In the genomic region with DNA sequence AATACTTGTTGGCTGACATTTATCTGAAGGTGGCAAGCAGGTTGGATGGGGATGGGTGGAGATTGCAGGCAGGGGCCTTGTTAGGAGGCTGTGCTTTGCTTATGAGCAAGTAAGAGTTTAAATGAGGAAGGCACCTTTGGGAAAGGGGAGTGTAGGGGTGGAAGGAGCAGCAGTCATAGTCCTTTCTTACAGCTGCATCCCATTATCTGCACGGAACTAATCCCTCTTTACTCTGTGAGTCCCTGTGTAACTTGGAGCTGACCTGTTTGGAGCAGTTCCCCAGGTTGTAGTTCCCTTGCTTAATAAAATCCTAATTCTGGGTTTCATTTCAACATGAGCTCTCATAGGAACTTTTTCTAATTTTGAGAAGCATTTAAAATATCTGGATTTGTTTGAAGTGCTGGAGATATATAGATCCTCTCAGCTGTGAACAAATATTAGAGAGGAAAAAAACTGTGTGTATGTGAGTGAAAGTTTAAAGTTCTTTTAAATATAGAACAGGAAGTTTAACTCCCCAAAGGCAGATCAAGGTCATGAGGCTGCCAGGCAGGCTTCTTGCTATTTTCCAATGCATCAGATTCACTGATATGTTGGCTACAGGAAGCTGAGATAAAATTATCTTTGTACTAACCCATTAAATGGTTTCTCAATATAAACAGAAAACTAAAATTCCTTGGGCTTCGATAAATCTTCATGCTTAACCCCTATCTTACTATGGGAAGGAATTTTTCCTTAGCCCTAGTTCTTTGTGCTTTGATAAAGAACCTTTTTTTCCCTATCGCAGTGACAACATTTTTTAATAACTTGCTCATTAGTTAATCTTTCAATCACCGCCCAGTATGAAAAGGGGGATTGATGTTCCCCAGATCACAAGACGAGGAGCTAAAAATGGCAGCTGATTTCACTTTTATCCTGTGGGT, we compare ENCODE assay signal across 1 cellular context.
TF ChIP-seq lines count a peak whose summit lies in the region.

No MANE protein-coding gene starts in this region.

TF ChIP-seq in HepG2, 621 proteins besides CTCF, POLR2A, EP300 and RAD21 (continued from another document and continues in another):
- TF ChIP-seq, protein P1, sequence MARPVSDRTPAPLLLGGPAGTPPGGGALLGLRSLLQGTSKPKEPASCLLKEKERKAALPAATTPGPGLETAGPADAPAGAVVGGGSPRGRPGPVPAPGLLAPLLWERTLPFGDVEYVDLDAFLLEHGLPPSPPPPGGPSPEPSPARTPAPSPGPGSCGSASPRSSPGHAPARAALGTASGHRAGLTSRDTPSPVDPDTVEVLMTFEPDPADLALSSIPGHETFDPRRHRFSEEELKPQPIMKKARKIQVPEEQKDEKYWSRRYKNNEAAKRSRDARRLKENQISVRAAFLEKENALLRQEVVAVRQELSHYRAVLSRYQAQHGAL (CRISPR knock-in tag; IDR thresholded peaks at IDR 0.05; ENCODE audit: not compliant biosample characterization): no peak
- TF ChIP-seq ZZZ3 (CRISPR knock-in tag; IDR thresholded peaks at IDR 0.05; ENCODE audit: borderline replicate concordance) (no peak), ZKSCAN1 (IDR thresholded peaks at IDR 0.05; ENCODE audit: low read length) (no peak), ZNF329 (CRISPR knock-in tag; IDR thresholded peaks at IDR 0.05; ENCODE audit: low read depth) (no peak), SAP130 (CRISPR knock-in tag; IDR thresholded peaks at IDR 0.05; ENCODE audit: low read depth) (peak; percentile 72), REXO4 (CRISPR knock-in tag; IDR thresholded peaks at IDR 0.05; ENCODE audit: borderline replicate concordance) (no peak), SCMH1 (CRISPR knock-in tag; IDR thresholded peaks at IDR 0.05; ENCODE audit: borderline replicate concordance) (no peak), KDM4B (CRISPR knock-in tag; IDR thresholded peaks at IDR 0.05) (no peak; the same call in 1 of the 2 replicates), PHF21A (CRISPR knock-in tag; IDR thresholded peaks at IDR 0.05) (peak; percentile 66), HMG20A (CRISPR knock-in tag; IDR thresholded peaks at IDR 0.05; ENCODE audit: borderline replicate concordance) (peak; percentile 61; the same call in 1 of the 2 replicates), ZNF883 (CRISPR knock-in tag; IDR thresholded peaks at IDR 0.05; ENCODE audit: not compliant biosample characterization) (no peak), SMAD1 (CRISPR knock-in tag; IDR thresholded peaks at IDR 0.05; ENCODE audit: borderline replicate concordance, low read depth) (no peak), MAF1 (CRISPR knock-in tag; IDR thresholded peaks at IDR 0.05; ENCODE audit: borderline replicate concordance) (no peak), JDP2 (CRISPR knock-in tag; IDR thresholded peaks at IDR 0.05; ENCODE audit: borderline replicate concordance) (no peak), GATA4 (IDR thresholded peaks at IDR 0.05; ENCODE audit: borderline replicate concordance, low read depth) (peak; percentile 56; the same call in 1 of the 2 replicates), SETDB1 (CRISPR knock-in tag; IDR thresholded peaks at IDR 0.05; ENCODE audit: borderline replicate concordance) (no peak), ZNF777 (CRISPR knock-in tag; IDR thresholded peaks at IDR 0.05) (no peak), ZNF343 (CRISPR knock-in tag; IDR thresholded peaks at IDR 0.05) (no peak), DR1 (CRISPR knock-in tag; IDR thresholded peaks at IDR 0.05) (no peak), GABPA (IDR thresholded peaks at IDR 0.05; ENCODE audit: low read depth, low read length) (no peak), GABPA (CRISPR knock-in tag; IDR thresholded peaks at IDR 0.05; ENCODE audit: low read depth) (peak; percentile 69; the same call in 1 of the 2 replicates), ZNF558 (CRISPR knock-in tag; IDR thresholded peaks at IDR 0.05; ENCODE audit: borderline replicate concordance) (no peak), HHEX (CRISPR knock-in tag; IDR thresholded peaks at IDR 0.05) (no peak), AGO1 (IDR thresholded peaks at IDR 0.05; ENCODE audit: low read depth, low read length, poor library complexity, severe bottlenecking) (no peak), ISL2 (CRISPR knock-in tag; IDR thresholded peaks at IDR 0.05) (peak; percentile 93), RORA (CRISPR knock-in tag; IDR thresholded peaks at IDR 0.05) (peak; percentile 18; the same call in 1 of the 2 replicates), REL (CRISPR knock-in tag; conservative IDR thresholded peaks at IDR 0.05) (no peak), TBX2 (CRISPR knock-in tag; IDR thresholded peaks at IDR 0.05; ENCODE audit: borderline replicate concordance) (peak; percentile 48; the same call in 1 of the 2 replicates), MBNL3 (CRISPR knock-in tag; conservative IDR thresholded peaks at IDR 0.05) (no peak), SMC3 (IDR thresholded peaks at IDR 0.05; ENCODE audit: low read length) (0 out of 2 replicates have a peak, but pooled peaks have one; percentile 18), HES4 (CRISPR knock-in tag; IDR thresholded peaks at IDR 0.05; ENCODE audit: borderline replicate concordance) (no peak), ZNF678 (CRISPR knock-in tag; IDR thresholded peaks at IDR 0.05) (no peak), ZNF251 (CRISPR knock-in tag; IDR thresholded peaks at IDR 0.05) (no peak), ZNF292 (CRISPR knock-in tag; IDR thresholded peaks at IDR 0.05; ENCODE audit: borderline replicate concordance, low read depth) (peak; percentile 37; the same call in 1 of the 2 replicates), HNRNPK (IDR thresholded peaks at IDR 0.05; ENCODE audit: low read depth, low read length, poor library complexity, severe bottlenecking) (no peak), ESRRA (CRISPR knock-in tag; IDR thresholded peaks at IDR 0.05; ENCODE audit: low read depth) (peak; percentile 95), ZNF33A (CRISPR knock-in tag; IDR thresholded peaks at IDR 0.05; ENCODE audit: borderline replicate concordance) (no peak), ZNF660 (CRISPR knock-in tag; IDR thresholded peaks at IDR 0.05; ENCODE audit: borderline replicate concordance, low read depth) (no peak; the same call in 1 of the 2 replicates), ZFYVE20 (CRISPR knock-in tag; IDR thresholded peaks at IDR 0.05; ENCODE audit: borderline replicate concordance, low read depth) (no peak), GATAD1 (CRISPR knock-in tag; IDR thresholded peaks at IDR 0.05) (no peak), HOXD1 (CRISPR knock-in tag; IDR thresholded peaks at IDR 0.05) (no peak), MEIS2 (CRISPR knock-in tag; IDR thresholded peaks at IDR 0.05) (no peak), ZNF557 (CRISPR knock-in tag; IDR thresholded peaks at IDR 0.05) (no peak), ZNF317 (CRISPR knock-in tag; IDR thresholded peaks at IDR 0.05) (no peak), NFIC (IDR thresholded peaks at IDR 0.05; ENCODE audit: low read length) (peak; percentile 90; the same call in 1 of the 2 replicates)
- TF ChIP-seq, protein P2, sequence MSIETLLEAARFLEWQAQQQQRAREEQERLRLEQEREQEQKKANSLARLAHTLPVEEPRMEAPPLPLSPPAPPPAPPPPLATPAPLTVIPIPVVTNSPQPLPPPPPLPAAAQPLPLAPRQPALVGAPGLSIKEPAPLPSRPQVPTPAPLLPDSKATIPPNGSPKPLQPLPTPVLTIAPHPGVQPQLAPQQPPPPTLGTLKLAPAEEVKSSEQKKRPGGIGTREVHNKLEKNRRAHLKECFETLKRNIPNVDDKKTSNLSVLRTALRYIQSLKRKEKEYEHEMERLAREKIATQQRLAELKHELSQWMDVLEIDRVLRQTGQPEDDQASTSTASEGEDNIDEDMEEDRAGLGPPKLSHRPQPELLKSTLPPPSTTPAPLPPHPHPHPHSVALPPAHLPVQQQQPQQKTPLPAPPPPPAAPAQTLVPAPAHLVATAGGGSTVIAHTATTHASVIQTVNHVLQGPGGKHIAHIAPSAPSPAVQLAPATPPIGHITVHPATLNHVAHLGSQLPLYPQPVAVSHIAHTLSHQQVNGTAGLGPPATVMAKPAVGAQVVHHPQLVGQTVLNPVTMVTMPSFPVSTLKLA (IDR thresholded peaks at IDR 0.05): no peak
- TF ChIP-seq, protein P3, sequence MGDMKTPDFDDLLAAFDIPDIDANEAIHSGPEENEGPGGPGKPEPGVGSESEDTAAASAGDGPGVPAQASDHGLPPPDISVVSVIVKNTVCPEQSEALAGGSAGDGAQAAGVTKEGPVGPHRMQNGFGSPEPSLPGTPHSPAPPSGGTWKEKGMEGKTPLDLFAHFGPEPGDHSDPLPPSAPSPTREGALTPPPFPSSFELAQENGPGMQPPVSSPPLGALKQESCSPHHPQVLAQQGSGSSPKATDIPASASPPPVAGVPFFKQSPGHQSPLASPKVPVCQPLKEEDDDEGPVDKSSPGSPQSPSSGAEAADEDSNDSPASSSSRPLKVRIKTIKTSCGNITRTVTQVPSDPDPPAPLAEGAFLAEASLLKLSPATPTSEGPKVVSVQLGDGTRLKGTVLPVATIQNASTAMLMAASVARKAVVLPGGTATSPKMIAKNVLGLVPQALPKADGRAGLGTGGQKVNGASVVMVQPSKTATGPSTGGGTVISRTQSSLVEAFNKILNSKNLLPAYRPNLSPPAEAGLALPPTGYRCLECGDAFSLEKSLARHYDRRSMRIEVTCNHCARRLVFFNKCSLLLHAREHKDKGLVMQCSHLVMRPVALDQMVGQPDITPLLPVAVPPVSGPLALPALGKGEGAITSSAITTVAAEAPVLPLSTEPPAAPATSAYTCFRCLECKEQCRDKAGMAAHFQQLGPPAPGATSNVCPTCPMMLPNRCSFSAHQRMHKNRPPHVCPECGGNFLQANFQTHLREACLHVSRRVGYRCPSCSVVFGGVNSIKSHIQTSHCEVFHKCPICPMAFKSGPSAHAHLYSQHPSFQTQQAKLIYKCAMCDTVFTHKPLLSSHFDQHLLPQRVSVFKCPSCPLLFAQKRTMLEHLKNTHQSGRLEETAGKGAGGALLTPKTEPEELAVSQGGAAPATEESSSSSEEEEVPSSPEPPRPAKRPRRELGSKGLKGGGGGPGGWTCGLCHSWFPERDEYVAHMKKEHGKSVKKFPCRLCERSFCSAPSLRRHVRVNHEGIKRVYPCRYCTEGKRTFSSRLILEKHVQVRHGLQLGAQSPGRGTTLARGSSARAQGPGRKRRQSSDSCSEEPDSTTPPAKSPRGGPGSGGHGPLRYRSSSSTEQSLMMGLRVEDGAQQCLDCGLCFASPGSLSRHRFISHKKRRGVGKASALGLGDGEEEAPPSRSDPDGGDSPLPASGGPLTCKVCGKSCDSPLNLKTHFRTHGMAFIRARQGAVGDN (CRISPR knock-in tag; IDR thresholded peaks at IDR 0.05): no peak
- TF ChIP-seq, protein P4, sequence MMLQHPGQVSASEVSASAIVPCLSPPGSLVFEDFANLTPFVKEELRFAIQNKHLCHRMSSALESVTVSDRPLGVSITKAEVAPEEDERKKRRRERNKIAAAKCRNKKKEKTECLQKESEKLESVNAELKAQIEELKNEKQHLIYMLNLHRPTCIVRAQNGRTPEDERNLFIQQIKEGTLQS (CRISPR knock-in tag; IDR thresholded peaks at IDR 0.05): no peak
- TF ChIP-seq, protein P5, sequence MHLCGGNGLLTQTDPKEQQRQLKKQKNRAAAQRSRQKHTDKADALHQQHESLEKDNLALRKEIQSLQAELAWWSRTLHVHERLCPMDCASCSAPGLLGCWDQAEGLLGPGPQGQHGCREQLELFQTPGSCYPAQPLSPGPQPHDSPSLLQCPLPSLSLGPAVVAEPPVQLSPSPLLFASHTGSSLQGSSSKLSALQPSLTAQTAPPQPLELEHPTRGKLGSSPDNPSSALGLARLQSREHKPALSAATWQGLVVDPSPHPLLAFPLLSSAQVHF (CRISPR knock-in tag; IDR thresholded peaks at IDR 0.05): no peak
- TF ChIP-seq, protein P6, sequence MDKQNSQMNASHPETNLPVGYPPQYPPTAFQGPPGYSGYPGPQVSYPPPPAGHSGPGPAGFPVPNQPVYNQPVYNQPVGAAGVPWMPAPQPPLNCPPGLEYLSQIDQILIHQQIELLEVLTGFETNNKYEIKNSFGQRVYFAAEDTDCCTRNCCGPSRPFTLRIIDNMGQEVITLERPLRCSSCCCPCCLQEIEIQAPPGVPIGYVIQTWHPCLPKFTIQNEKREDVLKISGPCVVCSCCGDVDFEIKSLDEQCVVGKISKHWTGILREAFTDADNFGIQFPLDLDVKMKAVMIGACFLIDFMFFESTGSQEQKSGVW (CRISPR knock-in tag; IDR thresholded peaks at IDR 0.05; ENCODE audit: borderline replicate concordance): no peak
- TF ChIP-seq, protein P7, sequence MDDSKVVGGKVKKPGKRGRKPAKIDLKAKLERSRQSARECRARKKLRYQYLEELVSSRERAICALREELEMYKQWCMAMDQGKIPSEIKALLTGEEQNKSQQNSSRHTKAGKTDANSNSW (CRISPR knock-in tag; IDR thresholded peaks at IDR 0.05; ENCODE audit: borderline replicate concordance): 0 out of 2 replicates have a peak, but pooled peaks have one; percentile 43
- TF ChIP-seq, protein P8, sequence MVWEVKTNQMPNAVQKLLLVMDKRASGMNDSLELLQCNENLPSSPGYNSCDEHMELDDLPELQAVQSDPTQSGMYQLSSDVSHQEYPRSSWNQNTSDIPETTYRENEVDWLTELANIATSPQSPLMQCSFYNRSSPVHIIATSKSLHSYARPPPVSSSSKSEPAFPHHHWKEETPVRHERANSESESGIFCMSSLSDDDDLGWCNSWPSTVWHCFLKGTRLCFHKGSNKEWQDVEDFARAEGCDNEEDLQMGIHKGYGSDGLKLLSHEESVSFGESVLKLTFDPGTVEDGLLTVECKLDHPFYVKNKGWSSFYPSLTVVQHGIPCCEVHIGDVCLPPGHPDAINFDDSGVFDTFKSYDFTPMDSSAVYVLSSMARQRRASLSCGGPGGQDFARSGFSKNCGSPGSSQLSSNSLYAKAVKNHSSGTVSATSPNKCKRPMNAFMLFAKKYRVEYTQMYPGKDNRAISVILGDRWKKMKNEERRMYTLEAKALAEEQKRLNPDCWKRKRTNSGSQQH (CRISPR knock-in tag; IDR thresholded peaks at IDR 0.05; ENCODE audit: low read depth): no peak
- TF ChIP-seq, protein P9, sequence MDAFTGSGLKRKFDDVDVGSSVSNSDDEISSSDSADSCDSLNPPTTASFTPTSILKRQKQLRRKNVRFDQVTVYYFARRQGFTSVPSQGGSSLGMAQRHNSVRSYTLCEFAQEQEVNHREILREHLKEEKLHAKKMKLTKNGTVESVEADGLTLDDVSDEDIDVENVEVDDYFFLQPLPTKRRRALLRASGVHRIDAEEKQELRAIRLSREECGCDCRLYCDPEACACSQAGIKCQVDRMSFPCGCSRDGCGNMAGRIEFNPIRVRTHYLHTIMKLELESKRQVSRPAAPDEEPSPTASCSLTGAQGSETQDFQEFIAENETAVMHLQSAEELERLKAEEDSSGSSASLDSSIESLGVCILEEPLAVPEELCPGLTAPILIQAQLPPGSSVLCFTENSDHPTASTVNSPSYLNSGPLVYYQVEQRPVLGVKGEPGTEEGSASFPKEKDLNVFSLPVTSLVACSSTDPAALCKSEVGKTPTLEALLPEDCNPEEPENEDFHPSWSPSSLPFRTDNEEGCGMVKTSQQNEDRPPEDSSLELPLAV (CRISPR knock-in tag; conservative IDR thresholded peaks at IDR 0.05; ENCODE audit: low read depth): no peak
- TF ChIP-seq, protein P10, sequence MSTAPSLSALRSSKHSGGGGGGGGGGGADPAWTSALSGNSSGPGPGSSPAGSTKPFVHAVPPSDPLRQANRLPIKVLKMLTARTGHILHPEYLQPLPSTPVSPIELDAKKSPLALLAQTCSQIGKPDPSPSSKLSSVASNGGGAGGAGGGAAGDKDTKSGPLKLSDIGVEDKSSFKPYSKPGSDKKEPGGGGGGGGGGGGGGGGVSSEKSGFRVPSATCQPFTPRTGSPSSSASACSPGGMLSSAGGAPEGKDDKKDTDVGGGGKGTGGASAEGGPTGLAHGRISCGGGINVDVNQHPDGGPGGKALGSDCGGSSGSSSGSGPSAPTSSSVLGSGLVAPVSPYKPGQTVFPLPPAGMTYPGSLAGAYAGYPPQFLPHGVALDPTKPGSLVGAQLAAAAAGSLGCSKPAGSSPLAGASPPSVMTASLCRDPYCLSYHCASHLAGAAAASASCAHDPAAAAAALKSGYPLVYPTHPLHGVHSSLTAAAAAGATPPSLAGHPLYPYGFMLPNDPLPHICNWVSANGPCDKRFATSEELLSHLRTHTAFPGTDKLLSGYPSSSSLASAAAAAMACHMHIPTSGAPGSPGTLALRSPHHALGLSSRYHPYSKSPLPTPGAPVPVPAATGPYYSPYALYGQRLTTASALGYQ (CRISPR knock-in tag; IDR thresholded peaks at IDR 0.05): peak; percentile 73
